Comparison of ENCODE assay signal across 8 cellular contexts in the genomic region with DNA sequence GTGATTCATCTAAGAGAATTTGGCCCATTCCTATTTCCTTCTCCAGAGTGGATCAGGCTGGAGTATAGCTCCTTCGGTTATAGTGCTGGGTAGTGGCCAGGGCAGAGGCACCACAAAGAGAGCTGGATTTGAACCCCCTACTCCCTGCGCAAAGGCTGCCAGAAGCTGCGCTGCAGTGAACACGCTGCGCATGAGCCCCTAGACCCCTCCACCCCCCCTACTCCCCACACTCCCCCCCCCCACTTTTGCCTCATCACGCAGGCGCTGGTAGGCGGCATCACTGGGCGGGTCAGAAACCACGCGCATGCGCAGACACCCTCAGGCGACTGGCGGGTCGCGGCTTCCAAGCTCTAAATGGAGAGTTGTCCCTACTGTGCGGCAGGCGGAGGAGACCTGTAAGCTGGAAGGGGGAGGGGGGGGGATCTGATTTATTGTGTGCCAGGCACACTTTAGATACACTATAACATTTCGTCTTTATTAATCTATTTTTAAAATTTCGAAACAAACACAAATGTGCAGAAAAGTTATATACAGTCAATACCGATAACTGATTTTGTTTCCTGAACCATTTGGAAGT. TPM values are rescaled to one million over a fixed set of nuclear protein-coding genes. Genes with fewer than 3 reads are reported as not detected.
DNase-seq lines count a peak whose midpoint lies in the region; ATAC-seq and TF ChIP-seq lines count a peak whose summit lies in the region.

No MANE protein-coding gene starts in this region.

- ATAC-seq in HG03108 (IDR thresholded peaks at IDR 0.05; ENCODE audit: unreplicated experiment), result peak; percentile 33

- peaks cover 4 to 24% (median 13%) of the 10 kb centered on the region in 4 donors for H3K4me1 ChIP-seq in liver (ENCODE audit: control insufficient read depth in 4 of 4, insufficient read depth in 4 of 4, low read length in 3 of 4)

- TF ChIP-seq RAD21 in liver (IDR thresholded peaks at IDR 0.05), result no peak

- DNase-seq in GF-D8 (lab: John Stamatoyannopoulos, UW), result peak; percentile 77
- DNase-seq in NCI-H748 (lab: John Stamatoyannopoulos, UW; ENCODE audit: unreplicated experiment), result peak; percentile 90
- DNase-seq in activated CD4-positive, alpha-beta T cell treated with anti-CD3 and anti-CD28 coated beads, Interleukin-2, amount 50 U/mL, for 4 hours, result peak; percentile 90 to 91
- DNase-seq in dermis microvascular lymphatic vessel endothelial cell (ENCODE audit: low read depth in 2 of 2), result peak; percentile 73 to 90
- DNase-seq in stimulated activated CD4-positive, alpha-beta T cell treated with anti-CD3 and anti-CD28 coated beads, Interleukin-2, amount 100 ng/mL, for 48 hours, result peak; percentile 92 to 96
- no peak for DNase-seq in NCI-H1048 (lab: John Stamatoyannopoulos, UW)

- TF ChIP-seq CTCF in liver (IDR thresholded peaks at IDR 0.05; ENCODE audit: low read depth, low read length, missing input control), result no peak

- peaks cover 5 to 12% (median 8%) of the 10 kb centered on the region in 4 donors for H3K36me3 ChIP-seq in liver (ENCODE audit: control insufficient read depth in 4 of 4, insufficient read depth in 3 of 4, low read depth in 1 of 4, low read length in 3 of 4)

- peak overlapping the region; percentile 58 to 74 (median 72) for H3K4me3 ChIP-seq in liver (ENCODE audit: low read depth in 1 of 3, low read length in 3 of 3)

- WGBS in liver, result 25% methylated on average over 21 of the region's 21 CpGs

- H3K27me3 ChIP-seq in liver (ENCODE audit: control insufficient read depth in 4 of 4, insufficient read depth in 4 of 4, low read length in 3 of 4), result no peaks in the 10 kb centered on the region

- H3K9me3 ChIP-seq in liver (ENCODE audit: control insufficient read depth in 4 of 4, low read length in 3 of 4), result no peaks in the 10 kb centered on the region

- peak overlapping the region; percentile 68 to 86 for H3K9ac ChIP-seq in liver (ENCODE audit: low read depth in 1 of 2, low read length in 2 of 2)

- H3K27ac ChIP-seq in liver (ENCODE audit: low read depth in 1 of 2, low read length in 2 of 2), result peak overlapping the region; percentile 77 to 85

TF ChIP-seq in liver, 16 proteins besides CTCF, POLR2A, EP300 and RAD21:
- TF ChIP-seq RXRA (IDR thresholded peaks at IDR 0.05) (no peak), TAF1 (conservative IDR thresholded peaks at IDR 0.05) (no peak), HNF4A (conservative IDR thresholded peaks at IDR 0.05) (no peak), HNF4G (IDR thresholded peaks at IDR 0.05) (no peak), EGR1 (IDR thresholded peaks at IDR 0.05; ENCODE audit: low read depth in 2 of 2) (no peak), SP1 (IDR thresholded peaks at IDR 0.05) (no peak), YY1 (IDR thresholded peaks at IDR 0.05) (no peak), JUND (IDR thresholded peaks at IDR 0.05) (no peak), FOXA2 (IDR thresholded peaks at IDR 0.05) (no peak), NR2F2 (IDR thresholded peaks at IDR 0.05) (no peak), FOXA1 (IDR thresholded peaks at IDR 0.05) (no peak), GABPA (IDR thresholded peaks at IDR 0.05 in 1 of 2, conservative IDR thresholded peaks at IDR 0.05 in 1 of 2) (no peak)
- TF ChIP-seq, protein P1, sequence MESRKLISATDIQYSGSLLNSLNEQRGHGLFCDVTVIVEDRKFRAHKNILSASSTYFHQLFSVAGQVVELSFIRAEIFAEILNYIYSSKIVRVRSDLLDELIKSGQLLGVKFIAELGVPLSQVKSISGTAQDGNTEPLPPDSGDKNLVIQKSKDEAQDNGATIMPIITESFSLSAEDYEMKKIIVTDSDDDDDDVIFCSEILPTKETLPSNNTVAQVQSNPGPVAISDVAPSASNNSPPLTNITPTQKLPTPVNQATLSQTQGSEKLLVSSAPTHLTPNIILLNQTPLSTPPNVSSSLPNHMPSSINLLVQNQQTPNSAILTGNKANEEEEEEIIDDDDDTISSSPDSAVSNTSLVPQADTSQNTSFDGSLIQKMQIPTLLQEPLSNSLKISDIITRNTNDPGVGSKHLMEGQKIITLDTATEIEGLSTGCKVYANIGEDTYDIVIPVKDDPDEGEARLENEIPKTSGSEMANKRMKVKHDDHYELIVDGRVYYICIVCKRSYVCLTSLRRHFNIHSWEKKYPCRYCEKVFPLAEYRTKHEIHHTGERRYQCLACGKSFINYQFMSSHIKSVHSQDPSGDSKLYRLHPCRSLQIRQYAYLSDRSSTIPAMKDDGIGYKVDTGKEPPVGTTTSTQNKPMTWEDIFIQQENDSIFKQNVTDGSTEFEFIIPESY (IDR thresholded peaks at IDR 0.05), result no peak
- TF ChIP-seq, protein P2, sequence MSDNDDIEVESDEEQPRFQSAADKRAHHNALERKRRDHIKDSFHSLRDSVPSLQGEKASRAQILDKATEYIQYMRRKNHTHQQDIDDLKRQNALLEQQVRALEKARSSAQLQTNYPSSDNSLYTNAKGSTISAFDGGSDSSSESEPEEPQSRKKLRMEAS (IDR thresholded peaks at IDR 0.05), result no peak
- TF ChIP-seq, protein P3, sequence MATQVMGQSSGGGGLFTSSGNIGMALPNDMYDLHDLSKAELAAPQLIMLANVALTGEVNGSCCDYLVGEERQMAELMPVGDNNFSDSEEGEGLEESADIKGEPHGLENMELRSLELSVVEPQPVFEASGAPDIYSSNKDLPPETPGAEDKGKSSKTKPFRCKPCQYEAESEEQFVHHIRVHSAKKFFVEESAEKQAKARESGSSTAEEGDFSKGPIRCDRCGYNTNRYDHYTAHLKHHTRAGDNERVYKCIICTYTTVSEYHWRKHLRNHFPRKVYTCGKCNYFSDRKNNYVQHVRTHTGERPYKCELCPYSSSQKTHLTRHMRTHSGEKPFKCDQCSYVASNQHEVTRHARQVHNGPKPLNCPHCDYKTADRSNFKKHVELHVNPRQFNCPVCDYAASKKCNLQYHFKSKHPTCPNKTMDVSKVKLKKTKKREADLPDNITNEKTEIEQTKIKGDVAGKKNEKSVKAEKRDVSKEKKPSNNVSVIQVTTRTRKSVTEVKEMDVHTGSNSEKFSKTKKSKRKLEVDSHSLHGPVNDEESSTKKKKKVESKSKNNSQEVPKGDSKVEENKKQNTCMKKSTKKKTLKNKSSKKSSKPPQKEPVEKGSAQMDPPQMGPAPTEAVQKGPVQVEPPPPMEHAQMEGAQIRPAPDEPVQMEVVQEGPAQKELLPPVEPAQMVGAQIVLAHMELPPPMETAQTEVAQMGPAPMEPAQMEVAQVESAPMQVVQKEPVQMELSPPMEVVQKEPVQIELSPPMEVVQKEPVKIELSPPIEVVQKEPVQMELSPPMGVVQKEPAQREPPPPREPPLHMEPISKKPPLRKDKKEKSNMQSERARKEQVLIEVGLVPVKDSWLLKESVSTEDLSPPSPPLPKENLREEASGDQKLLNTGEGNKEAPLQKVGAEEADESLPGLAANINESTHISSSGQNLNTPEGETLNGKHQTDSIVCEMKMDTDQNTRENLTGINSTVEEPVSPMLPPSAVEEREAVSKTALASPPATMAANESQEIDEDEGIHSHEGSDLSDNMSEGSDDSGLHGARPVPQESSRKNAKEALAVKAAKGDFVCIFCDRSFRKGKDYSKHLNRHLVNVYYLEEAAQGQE (IDR thresholded peaks at IDR 0.05), result no peak
- TF ChIP-seq, protein P4, sequence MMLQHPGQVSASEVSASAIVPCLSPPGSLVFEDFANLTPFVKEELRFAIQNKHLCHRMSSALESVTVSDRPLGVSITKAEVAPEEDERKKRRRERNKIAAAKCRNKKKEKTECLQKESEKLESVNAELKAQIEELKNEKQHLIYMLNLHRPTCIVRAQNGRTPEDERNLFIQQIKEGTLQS (IDR thresholded peaks at IDR 0.05), result no peak
TF ChIP-seq in liver: peak in this region for 0.

RNA-seq across cellular contexts. Expression of a gene that starts 38.7 kb away (rescaled TPM):
- total RNA-seq in dermis microvascular lymphatic vessel endothelial cell, result 171 and 216 TPM in 2 replicates
- total RNA-seq in liver, result 10 to 100 TPM; 34.6 to 92.3 TPM
- polyA plus RNA-seq in liver, result 10 to 100 TPM; 41.2 to 68.8 TPM

RNA-seq across cellular contexts. Expression of a gene that starts 58.0 kb away (rescaled TPM):
- total RNA-seq in dermis microvascular lymphatic vessel endothelial cell, result 0.26 and 0.38 TPM in 2 replicates
- total RNA-seq in liver, result 1 to 10 TPM in 1 of 2 donors, under 1 TPM in 1; 0.19 to 1.6 TPM
- 1 to 10 TPM in 1 of 2 donors, under 1 TPM in 1; 0.82 to 1.2 TPM for polyA plus RNA-seq in liver
